In the genomic region with DNA sequence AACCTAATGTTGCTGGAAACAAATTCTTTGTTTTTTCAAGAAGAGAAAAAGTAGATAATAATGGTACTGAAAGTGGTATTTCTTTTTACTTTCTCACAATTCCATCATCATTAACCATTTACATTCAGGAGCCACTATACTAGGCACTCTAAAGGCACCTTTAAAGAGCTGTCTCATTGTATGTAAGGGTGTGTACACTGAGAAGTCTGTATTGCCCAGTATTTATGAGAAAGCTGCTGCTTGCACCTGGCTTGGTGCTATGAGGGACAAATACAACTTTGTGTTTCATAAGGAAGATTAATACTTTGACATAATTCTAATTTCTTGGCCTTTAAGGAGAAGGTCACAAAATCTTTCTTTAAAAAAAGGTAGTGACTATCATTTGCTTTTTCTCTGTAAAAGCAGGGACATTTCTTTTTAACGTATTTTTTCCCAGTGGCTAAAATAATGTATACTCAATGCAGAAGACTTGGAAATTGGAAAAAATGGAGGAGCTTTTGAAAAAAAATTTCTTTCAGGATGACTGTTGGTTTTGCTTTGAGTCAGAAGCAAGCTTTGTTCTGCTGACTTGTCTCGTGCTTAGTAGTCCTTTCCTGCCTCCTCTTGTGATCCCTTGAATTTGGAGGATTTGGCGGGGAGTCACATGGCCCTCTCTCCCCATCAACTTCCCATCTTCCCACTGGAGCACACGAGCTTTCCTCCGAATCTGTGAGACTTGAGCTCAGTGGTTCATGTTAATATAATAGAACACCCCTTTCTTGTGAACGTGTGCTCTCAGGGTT, we compare ENCODE assay signal across 11 cellular contexts. TPM values are rescaled to one million over a fixed set of nuclear protein-coding genes. Genes with fewer than 3 reads are reported as not detected.
DNase-seq lines count a peak whose midpoint lies in the region; ATAC-seq, FAIRE-seq and TF ChIP-seq lines count a peak whose summit lies in the region.
"Had no signal": no experiment of that assay in that cellular context is flagged by ENCODE, and none has a peak within 500 bp of the region (broad histone marks: within the 10 kb centered on the region; RNA-seq: fewer than 3 reads in every experiment).

No MANE protein-coding gene starts in this region.

- H4K8ac ChIP-seq in H9 (replicated peaks; ENCODE audit: insufficient read length, low read depth, low read length): no peak overlapping the region

- no peak overlapping the region for H3K27ac Mint-ChIP-seq in activated CD8-positive, alpha-beta memory T cell treated with anti-CD3 and anti-CD28 coated beads, Interleukin-2, amount 10 ng/mL, durations not matched to agents 7 days and 5 days
- H3K27ac Mint-ChIP-seq in GM23338: peak overlapping the region; percentile 68
- H3K27ac Mint-ChIP-seq in IgD-negative memory B cell: peak overlapping the region; percentile 43 to 87 (median 64)
- H3K27ac Mint-ChIP-seq in H9: peak overlapping the region in 1 of 3 experiments; percentile 59; a peak in 3 of 7 replicates

- no peak overlapping the region for H2BK20ac ChIP-seq in H9 (ENCODE audit: low read depth, low read length, poor library complexity, severe bottlenecking)

- TF ChIP-seq CTCF in GM23338 (conservative IDR thresholded peaks at IDR 0.05; ENCODE audit: low read depth in 2 of 2) (no peak), neutrophil (IDR thresholded peaks at IDR 0.05) (no peak), H9 (conservative IDR thresholded peaks at IDR 0.05) (no peak), D721Med (IDR thresholded peaks at IDR 0.05; ENCODE audit: insufficient read depth, missing control alignments) (no peak)

- no peak overlapping the region for H3K23ac ChIP-seq in H9 (ENCODE audit: insufficient read length, low read depth, low read length)

- FAIRE-seq in D721Med (lab: Jason Lieb, UNC): no peak
- FAIRE-seq: HTR-8/SVneo had no signal

- 0 out of 2 replicates have a peak, but pooled peaks cover 2% of the 10 kb centered on the region for H3F3A ChIP-seq in GM23338 (replicated peaks; ENCODE audit: low read depth)

- no peak overlapping the region for H3K4me3 Mint-ChIP-seq in activated CD8-positive, alpha-beta memory T cell treated with anti-CD3 and anti-CD28 coated beads, Interleukin-2, amount 10 ng/mL, durations not matched to agents 7 days and 5 days
- H3K4me3 Mint-ChIP-seq in GM23338 (no peak overlapping the region), IgD-negative memory B cell (peak overlapping the region in 1 of 4 donors; percentile 14), H9 (no peak overlapping the region)

- H3K4me2 ChIP-seq in GM23338: no peak overlapping the region
- H3K4me2 ChIP-seq in H9 (ENCODE audit: insufficient read depth, insufficient read length, low read length): no peak overlapping the region

- no peak overlapping the region for H4K91ac ChIP-seq in H9 (ENCODE audit: insufficient read length, low read depth, low read length)

- H3K36me3 ChIP-seq in GM23338 (ENCODE audit: insufficient read depth) (no peaks in the 10 kb centered on the region), neutrophil (peaks cover 23% of the 10 kb centered on the region)

- CTCF ChIA-PET in activated CD8-positive, alpha-beta memory T cell treated with anti-CD3 and anti-CD28 coated beads, Interleukin-2, amount 10 ng/mL, durations not matched to agents 7 days and 5 days (lab: Charles Lee): interaction anchor here (0.5 to 1.4 kb wide), 6 partner anchors 9 to 170 kb away, joined by 3 to 4 read pairs (median 3); a partner anchor contains a TSS

- peaks cover 27% of the 10 kb centered on the region for H3K36me3 Mint-ChIP-seq in activated CD8-positive, alpha-beta memory T cell treated with anti-CD3 and anti-CD28 coated beads, Interleukin-2, amount 10 ng/mL, durations not matched to agents 7 days and 5 days
- H3K36me3 Mint-ChIP-seq in GM23338 (ENCODE audit: low read depth): no peaks in the 10 kb centered on the region
- H3K36me3 Mint-ChIP-seq in IgD-negative memory B cell: peaks cover 7% of the 10 kb centered on the region
- H3K36me3 Mint-ChIP-seq in H9 (ENCODE audit: insufficient read depth in 1 of 3, low read depth in 3 of 3): peaks cover 0 to 2% (median 0%) of the 10 kb centered on the region in 3 experiments; a peak in 1 of 7 replicates

- H2BK15ac ChIP-seq in H9 (ENCODE audit: low read depth, low read length): no peak overlapping the region

- H3T11ph ChIP-seq in H9 (ENCODE audit: low read length): no peak overlapping the region

- no peak overlapping the region for H2AFZ ChIP-seq in GM23338
- no peak overlapping the region for H2AFZ ChIP-seq in H9 (ENCODE audit: low read length)

- H2BK12ac ChIP-seq in H9 (ENCODE audit: insufficient read length, low read depth, low read length): no peak overlapping the region

- no peak overlapping the region for H2BK5ac ChIP-seq in H9 (ENCODE audit: insufficient read length, low read length)

- no peaks in the 10 kb centered on the region for H3K9me3 Mint-ChIP-seq in activated CD8-positive, alpha-beta memory T cell treated with anti-CD3 and anti-CD28 coated beads, Interleukin-2, amount 10 ng/mL, durations not matched to agents 7 days and 5 days (ENCODE audit: low read depth)
- H3K9me3 Mint-ChIP-seq in GM23338 (no peaks in the 10 kb centered on the region), IgD-negative memory B cell (no peaks in the 10 kb centered on the region), H9 (no peaks in the 10 kb centered on the region)

- ATAC-seq in activated CD8-positive, alpha-beta memory T cell treated with anti-CD3 and anti-CD28 coated beads, Interleukin-2, amount 10 ng/mL, durations not matched to agents 7 days and 5 days: peak; percentile 53
- ATAC-seq in GM23338: no peak

- H4K20me1 ChIP-seq in GM23338 (replicated peaks; ENCODE audit: insufficient read depth) (peaks cover 21% of the 10 kb centered on the region), H9 (ENCODE audit: control insufficient read depth, insufficient read depth, insufficient read length) (no peaks in the 10 kb centered on the region)

- H3K9me3 ChIP-seq in neutrophil: no peaks in the 10 kb centered on the region
- H3K9me3 ChIP-seq in H9 (ENCODE audit: control insufficient read depth, low read depth, low read length): no peaks in the 10 kb centered on the region

- H3K27me3 ChIP-seq in GM23338 (ENCODE audit: insufficient read depth): no peaks in the 10 kb centered on the region
- no peaks in the 10 kb centered on the region for H3K27me3 ChIP-seq in neutrophil
- H3K27me3 ChIP-seq in H9 (ENCODE audit: insufficient read depth, low read length): no peaks in the 10 kb centered on the region

- peaks cover 11% of the 10 kb centered on the region for H3K79me1 ChIP-seq in H9 (ENCODE audit: insufficient read depth, low read depth, low read length, poor library complexity, severe bottlenecking)

- H3K4me1 Mint-ChIP-seq in activated CD8-positive, alpha-beta memory T cell treated with anti-CD3 and anti-CD28 coated beads, Interleukin-2, amount 10 ng/mL, durations not matched to agents 7 days and 5 days: peaks cover 66% of the 10 kb centered on the region
- H3K4me1 Mint-ChIP-seq in GM23338 (peaks cover 11% of the 10 kb centered on the region; the same call in 2 of the 3 replicates), IgD-negative memory B cell (peaks cover 48 to 66% (median 55%) of the 10 kb centered on the region in 3 donors), H9 (peaks cover 9 to 13% of the 10 kb centered on the region in 2 experiments)

- H2AK5ac ChIP-seq in H9 (ENCODE audit: insufficient read length, low read length): no peak overlapping the region

- H3K18ac ChIP-seq in H9 (ENCODE audit: insufficient read length, low read depth, low read length): no peak overlapping the region

- H3K27me3 Mint-ChIP-seq in activated CD8-positive, alpha-beta memory T cell treated with anti-CD3 and anti-CD28 coated beads, Interleukin-2, amount 10 ng/mL, durations not matched to agents 7 days and 5 days: no peaks in the 10 kb centered on the region
- H3K27me3 Mint-ChIP-seq in GM23338 (ENCODE audit: insufficient read depth, low read depth, poor library complexity): peaks cover 4% of the 10 kb centered on the region
- H3K27me3 Mint-ChIP-seq in IgD-negative memory B cell: no peaks in the 10 kb centered on the region
- no peaks in the 10 kb centered on the region for H3K27me3 Mint-ChIP-seq in H9 (ENCODE audit: low read depth)

- no peaks in the 10 kb centered on the region for H3K23me2 ChIP-seq in H9 (ENCODE audit: insufficient read length, low read depth, low read length, poor library complexity, severe bottlenecking)

- H4K5ac ChIP-seq in H9 (ENCODE audit: insufficient read length, low read depth, low read length): no peak overlapping the region

- peaks cover 92% of the 10 kb centered on the region for H3K79me2 ChIP-seq in GM23338 (replicated peaks; ENCODE audit: insufficient read depth)
- H3K79me2 ChIP-seq in H9 (ENCODE audit: insufficient read depth, low read length): peaks cover 5% of the 10 kb centered on the region; the same call in 1 of the 2 replicates

- H2BK120ac ChIP-seq in H9 (ENCODE audit: low read depth, low read length, poor library complexity, severe bottlenecking): no peak overlapping the region

- H3K27ac ChIP-seq in GM23338 (ENCODE audit: low read depth): no peak overlapping the region
- peak overlapping the region; percentile 23 for H3K27ac ChIP-seq in neutrophil
- H3K27ac ChIP-seq in H9 (ENCODE audit: insufficient read length, low read depth, low read length): no peak overlapping the region

- H3K4ac ChIP-seq in H9 (ENCODE audit: low read depth, low read length): no peak overlapping the region

- DNase-seq in activated CD8-positive, alpha-beta memory T cell treated with anti-CD3 and anti-CD28 coated beads, Interleukin-2, amount 10 ng/mL, durations not matched to agents 7 days and 5 days: no peak
- no peak for DNase-seq in activated CD8-positive, alpha-beta memory T cell treated with anti-CD3 and anti-CD28 coated beads, Interleukin-2, amount 50 U/mL, for 48 hours
- no peak for DNase-seq in GM23338 (ENCODE audit: low spot score)
- no peak for DNase-seq in H9
- DNase-seq in stimulated activated CD4-positive, alpha-beta T cell treated with anti-CD3 and anti-CD28 coated beads, Interleukin-4, amount 100 ng/mL, for 4 hours: no peak
- no peak for DNase-seq in D721Med (ENCODE audit: insufficient read length, low spot score)
- DNase-seq: mesenchymal stem cell, NCI-H345 had no signal

- H3K4me3 ChIP-seq in GM23338 (no peak overlapping the region), neutrophil (ENCODE audit: low read depth in 1 of 2, low read length in 1 of 2) (no peak overlapping the region)

- H3K9ac ChIP-seq in H9 (ENCODE audit: extremely low read depth, insufficient read length, low read length): no peak overlapping the region

- WGBS in H9 (ENCODE audit: extremely low coverage, insufficient read length, low lambda C conversion rate): no CpG with 5 or more reads among the region's 6 CpGs

- no peak overlapping the region for H3K14ac ChIP-seq in H9 (ENCODE audit: insufficient read depth, low read length)

- H3K9me2 ChIP-seq in GM23338 (ENCODE audit: insufficient read depth): no peaks in the 10 kb centered on the region

- no peak overlapping the region for H3K56ac ChIP-seq in H9 (ENCODE audit: insufficient read length, low read depth, low read length)

- H3K4me1 ChIP-seq in GM23338 (ENCODE audit: insufficient read depth) (peaks cover 7% of the 10 kb centered on the region; the same call in 1 of the 2 replicates), neutrophil (ENCODE audit: control insufficient read depth in 1 of 2, insufficient read depth in 1 of 2, low read depth in 1 of 2, low read length in 1 of 2) (peaks cover 27 to 46% of the 10 kb centered on the region in 2 experiments), H9 (ENCODE audit: insufficient read depth, low read length) (no peaks in the 10 kb centered on the region)

RNA-seq across cellular contexts. Expression of a gene that starts 50.1 kb away (rescaled TPM):
- 10 to 100 TPM; 45.5 to 61.5 TPM for total RNA-seq in activated CD8-positive, alpha-beta memory T cell treated with anti-CD3 and anti-CD28 coated beads, Interleukin-2, amount 10 ng/mL, durations not matched to agents 7 days and 5 days
- 39.6 and 48.1 TPM in 2 replicates for total RNA-seq in GM23338 (2014; rRNA removed; shearing (Covaris generic))
- 20.6 and 21.3 TPM in 2 replicates for polyA plus RNA-seq in GM23338 (2016; fragmentation: Nextera tagmentation; extraction: Ambion mirVana)
- 3.4 TPM for polyA plus RNA-seq in IgD-negative memory B cell
- total RNA-seq in H9 (2021): 45.1 and 45.9 TPM in 2 replicates
